In the genomic region with DNA sequence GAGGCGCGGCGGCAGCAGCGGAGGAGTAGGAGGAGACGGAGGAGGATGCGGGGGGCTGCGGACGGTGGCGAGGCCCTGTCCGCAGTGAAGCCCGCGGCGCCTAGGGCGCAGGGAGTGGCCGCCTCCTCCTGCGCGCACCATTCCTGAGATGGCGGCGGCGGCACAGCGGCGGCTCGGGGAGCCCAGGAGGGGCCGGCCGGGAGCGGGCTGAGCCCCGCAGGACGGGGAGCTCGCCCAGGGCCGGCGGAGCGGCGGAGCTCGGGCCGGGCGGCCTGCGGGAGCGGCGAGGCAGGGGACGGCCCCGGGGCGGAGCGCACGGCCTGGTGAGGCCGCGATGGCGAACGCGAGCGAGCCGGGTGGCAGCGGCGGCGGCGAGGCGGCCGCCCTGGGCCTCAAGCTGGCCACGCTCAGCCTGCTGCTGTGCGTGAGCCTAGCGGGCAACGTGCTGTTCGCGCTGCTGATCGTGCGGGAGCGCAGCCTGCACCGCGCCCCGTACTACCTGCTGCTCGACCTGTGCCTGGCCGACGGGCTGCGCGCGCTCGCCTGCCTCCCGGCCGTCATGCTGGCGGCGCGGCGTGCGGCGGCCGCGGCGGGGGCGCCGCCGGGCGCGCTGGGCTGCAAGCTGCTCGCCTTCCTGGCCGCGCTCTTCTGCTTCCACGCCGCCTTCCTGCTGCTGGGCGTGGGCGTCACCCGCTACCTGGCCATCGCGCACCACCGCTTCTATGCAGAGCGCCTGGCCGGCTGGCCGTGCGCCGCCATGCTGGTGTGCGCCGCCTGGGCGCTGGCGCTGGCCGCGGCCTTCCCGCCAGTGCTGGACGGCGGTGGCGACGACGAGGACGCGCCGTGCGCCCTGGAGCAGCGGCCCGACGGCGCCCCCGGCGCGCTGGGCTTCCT, we compare ENCODE assay signal across 8 cellular contexts. TPM values are rescaled to one million over a fixed set of nuclear protein-coding genes. Genes with fewer than 3 reads are reported as not detected.
A peak's percentile ranks its signal among the peaks of the same experiment; 100 is the strongest.
DNase-seq lines count a peak whose midpoint lies in the region; ATAC-seq and TF ChIP-seq lines count a peak whose summit lies in the region.

A gene with protein sequence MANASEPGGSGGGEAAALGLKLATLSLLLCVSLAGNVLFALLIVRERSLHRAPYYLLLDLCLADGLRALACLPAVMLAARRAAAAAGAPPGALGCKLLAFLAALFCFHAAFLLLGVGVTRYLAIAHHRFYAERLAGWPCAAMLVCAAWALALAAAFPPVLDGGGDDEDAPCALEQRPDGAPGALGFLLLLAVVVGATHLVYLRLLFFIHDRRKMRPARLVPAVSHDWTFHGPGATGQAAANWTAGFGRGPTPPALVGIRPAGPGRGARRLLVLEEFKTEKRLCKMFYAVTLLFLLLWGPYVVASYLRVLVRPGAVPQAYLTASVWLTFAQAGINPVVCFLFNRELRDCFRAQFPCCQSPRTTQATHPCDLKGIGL (plus strand): TSS at position 140 of the 894 bp plus-strand sequence. CDS start 195 bp downstream, at position 335.

- H3K9me2 ChIP-seq in neural cell (ENCODE audit: insufficient read depth, low read length) = no peaks in the 10 kb centered on the region

- no peak for TF ChIP-seq RAD21 in neural cell (conservative IDR thresholded peaks at IDR 0.05)

- H3K9me3 ChIP-seq in fibroblast of lung (ENCODE audit: control insufficient read depth, insufficient read depth, low read depth, low read length) = no peaks in the 10 kb centered on the region
- H3K9me3 ChIP-seq in neural cell (ENCODE audit: low read length) = no peaks in the 10 kb centered on the region

- H3K79me2 ChIP-seq in fibroblast of lung (ENCODE audit: control insufficient read depth, insufficient read depth, low read length) = no peaks in the 10 kb centered on the region
- H3K79me2 ChIP-seq in neural cell (replicated peaks; ENCODE audit: insufficient read depth, low read length) = no peaks in the 10 kb centered on the region

- H3K27me3 Mint-ChIP-seq in activated CD8-positive, alpha-beta memory T cell treated with anti-CD3 and anti-CD28 coated beads, Interleukin-2, amount 10 ng/mL, durations not matched to agents 7 days and 5 days = peaks cover 57% of the 10 kb centered on the region

- H3K36me3 ChIP-seq in fibroblast of lung (ENCODE audit: control insufficient read depth, insufficient read depth, low read length) (no peaks in the 10 kb centered on the region), neural cell (ENCODE audit: insufficient read depth, low read length) (no peaks in the 10 kb centered on the region)

- H3K9me3 Mint-ChIP-seq in activated CD8-positive, alpha-beta memory T cell treated with anti-CD3 and anti-CD28 coated beads, Interleukin-2, amount 10 ng/mL, durations not matched to agents 7 days and 5 days (ENCODE audit: low read depth) = no peaks in the 10 kb centered on the region

- no peak within 1 kb of the TSS for H3K27ac ChIP-seq in fibroblast of lung (ENCODE audit: insufficient read depth, low read length)
- H3K27ac ChIP-seq in neural cell (ENCODE audit: low read length) = peak within 1 kb of the TSS; percentile 20

- no peaks in the 10 kb centered on the region for H3K4me1 ChIP-seq in fibroblast of lung (ENCODE audit: control insufficient read depth, extremely low read depth, insufficient read depth, low read length)

- TF ChIP-seq EP300 in neural cell (conservative IDR thresholded peaks at IDR 0.05; ENCODE audit: poor library complexity, severe bottlenecking) = no peak

- DNase-seq in activated T-cell treated with anti-CD3 and anti-CD28 coated beads for 48 hours (ENCODE audit: low read depth) (peak; percentile 23), activated T-cell treated with anti-CD3 and anti-CD28 coated beads for 4 hours (no peak), fibroblast of lung (ENCODE audit: low read depth in 2 of 2) (peak; percentile 29 to 53), cortex of kidney (lab: John Stamatoyannopoulos, UW) (no peak), mucosa of gallbladder (ENCODE audit: low spot score) (no peak), DMS114 treated with DMSO at 0.1 percent for 48 hours (lab: John Stamatoyannopoulos, UW; ENCODE audit: unreplicated experiment) (no peak)
- DNase-seq in activated CD8-positive, alpha-beta memory T cell treated with anti-CD3 and anti-CD28 coated beads, Interleukin-2, amount 10 ng/mL, durations not matched to agents 7 days and 5 days = no peak

- TF ChIP-seq CTCF in fibroblast of lung (conservative IDR thresholded peaks at IDR 0.05 in 1 of 2, IDR thresholded peaks at IDR 0.05 in 1 of 2; ENCODE audit: low read depth in 1 of 2, low read length in 2 of 2) (no peak), neural cell (IDR thresholded peaks at IDR 0.05; ENCODE audit: poor library complexity, severe bottlenecking) (peak; percentile 12)

- no peak within 1 kb of the TSS for H3K4me2 ChIP-seq in fibroblast of lung (ENCODE audit: extremely low read depth, insufficient read depth, low read length)
- H3K4me2 ChIP-seq in neural cell (ENCODE audit: low read length) = peak within 1 kb of the TSS; percentile 41

- peaks cover 2% of the 10 kb centered on the region for H3K36me3 Mint-ChIP-seq in activated CD8-positive, alpha-beta memory T cell treated with anti-CD3 and anti-CD28 coated beads, Interleukin-2, amount 10 ng/mL, durations not matched to agents 7 days and 5 days

- peaks cover 3% of the 10 kb centered on the region for H3K4me1 Mint-ChIP-seq in activated CD8-positive, alpha-beta memory T cell treated with anti-CD3 and anti-CD28 coated beads, Interleukin-2, amount 10 ng/mL, durations not matched to agents 7 days and 5 days

- H4K20me1 ChIP-seq in fibroblast of lung (ENCODE audit: control insufficient read depth, extremely low read depth, insufficient read depth, low read length) (no peaks in the 10 kb centered on the region), neural cell (ENCODE audit: insufficient read depth) (no peaks in the 10 kb centered on the region)

- peaks cover 27% of the 10 kb centered on the region for H3K27me3 ChIP-seq in fibroblast of lung (ENCODE audit: control insufficient read depth, insufficient read depth, low read length)
- H3K27me3 ChIP-seq in neural cell (ENCODE audit: insufficient read depth, low read depth, low read length) = peaks cover 29% of the 10 kb centered on the region

- no peak within 1 kb of the TSS for H3K27ac Mint-ChIP-seq in activated CD8-positive, alpha-beta memory T cell treated with anti-CD3 and anti-CD28 coated beads, Interleukin-2, amount 10 ng/mL, durations not matched to agents 7 days and 5 days

- H3F3A ChIP-seq in neural cell (ENCODE audit: insufficient read depth, low read length, poor library complexity, severe bottlenecking) = peaks cover 3% of the 10 kb centered on the region

- no peak within 1 kb of the TSS for H2AFZ ChIP-seq in fibroblast of lung (ENCODE audit: low read length)
- H2AFZ ChIP-seq in neural cell (ENCODE audit: low read depth, low read length) = peak within 1 kb of the TSS; percentile 21

- peak; percentile 63 for ATAC-seq in activated CD8-positive, alpha-beta memory T cell treated with anti-CD3 and anti-CD28 coated beads, Interleukin-2, amount 10 ng/mL, durations not matched to agents 7 days and 5 days

- H3K4me3 ChIP-seq in fibroblast of lung (replicated peaks in 1 of 4; ENCODE audit: control extremely low read depth in 1 of 4, insufficient read depth in 1 of 4, low read depth in 3 of 4, low read length in 4 of 4) (no peak within 1 kb of the TSS), neural cell (ENCODE audit: low read length) (peak within 1 kb of the TSS; percentile 71)

- CTCF ChIA-PET in activated CD8-positive, alpha-beta memory T cell treated with anti-CD3 and anti-CD28 coated beads, Interleukin-2, amount 10 ng/mL, durations not matched to agents 7 days and 5 days (lab: Charles Lee) = interaction anchor here (1.0 to 1.1 kb wide), 3 partner anchors 20 to 25 kb away, joined by 3 to 6 read pairs (median 3); no protein-coding TSS in a partner anchor

- H3K4me3 Mint-ChIP-seq in activated CD8-positive, alpha-beta memory T cell treated with anti-CD3 and anti-CD28 coated beads, Interleukin-2, amount 10 ng/mL, durations not matched to agents 7 days and 5 days = peak within 1 kb of the TSS; percentile 63

- H3K9ac ChIP-seq in fibroblast of lung (ENCODE audit: insufficient read depth, low read length) = no peak within 1 kb of the TSS
- peak within 1 kb of the TSS; percentile 78 for H3K9ac ChIP-seq in neural cell (ENCODE audit: low read length)

TF ChIP-seq in neural cell, 6 proteins besides CTCF, POLR2A, EP300 and RAD21 (continues in another document):
- TF ChIP-seq SMC3 (conservative IDR thresholded peaks at IDR 0.05; ENCODE audit: poor library complexity) (no peak), POLR2AphosphoS5 (IDR thresholded peaks at IDR 0.05) (peak; percentile 49), EZH2 (IDR thresholded peaks at IDR 0.05; ENCODE audit: borderline replicate concordance, insufficient read depth, low read length, poor library complexity, severe bottlenecking) (no peak)

RNA-seq across cellular contexts. Expression of the gene that starts here (rescaled TPM):
- total RNA-seq in activated CD8-positive, alpha-beta memory T cell treated with anti-CD3 and anti-CD28 coated beads, Interleukin-2, amount 10 ng/mL, durations not matched to agents 7 days and 5 days = 1 to 10 TPM; 2.3 to 5.3 TPM
- total RNA-seq in fibroblast of lung (under 0.01 TPM in 1 of 2 replicates, not detected in the other), mucosa of gallbladder (4.5 TPM)
- polyA plus RNA-seq in fibroblast of lung (not detected in 2 replicates), neural cell (67.8 and 69.4 TPM in 2 replicates)
- not detected in 2 replicates for polyA plus RNA-seq in fibroblast of lung (2012)
- polyA minus RNA-seq in fibroblast of lung (ENCODE audit: low replicate concordance) (not detected in 2 replicates), neural cell (55.2 and 59.6 TPM in 2 replicates)

Comparison
In these comparisons a context has a peak if more than half of its experiments do, and no peak if none do; other contexts are left out.
1. RNA of the gene that starts here (polyA plus RNA-seq): 67.8 to 69.4 TPM in neural cell; not detected in fibroblast of lung; every median in the first group is over 10 times any median in the second.
2. Peak in DNase-seq in fibroblast of lung; RNA of the gene not detected or under 1 TPM.